In genomic region chr6:1702580-1703051, GRCh38 we compare ENCODE assay signal across 1 cellular context.
TF ChIP-seq lines count a peak whose summit lies in the region.

No MANE protein-coding gene starts in this region.

TF ChIP-seq in IMR-90, 13 proteins besides CTCF, POLR2A, EP300 and RAD21 (continued from another document):
- TF ChIP-seq, protein P1, sequence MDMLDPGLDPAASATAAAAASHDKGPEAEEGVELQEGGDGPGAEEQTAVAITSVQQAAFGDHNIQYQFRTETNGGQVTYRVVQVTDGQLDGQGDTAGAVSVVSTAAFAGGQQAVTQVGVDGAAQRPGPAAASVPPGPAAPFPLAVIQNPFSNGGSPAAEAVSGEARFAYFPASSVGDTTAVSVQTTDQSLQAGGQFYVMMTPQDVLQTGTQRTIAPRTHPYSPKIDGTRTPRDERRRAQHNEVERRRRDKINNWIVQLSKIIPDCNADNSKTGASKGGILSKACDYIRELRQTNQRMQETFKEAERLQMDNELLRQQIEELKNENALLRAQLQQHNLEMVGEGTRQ (IDR thresholded peaks at IDR 0.05; ENCODE audit: low read depth, low read length): no peak
- TF ChIP-seq SMC3 (IDR thresholded peaks at IDR 0.05; ENCODE audit: low read depth, low read length) (no peak), CHD1 (IDR thresholded peaks at IDR 0.05; ENCODE audit: low read depth, low read length) (no peak), CEBPB (IDR thresholded peaks at IDR 0.05; ENCODE audit: low read depth, low read length) (no peak), MAFK (IDR thresholded peaks at IDR 0.05; ENCODE audit: low read depth, low read length) (no peak), NFE2L2 (IDR thresholded peaks at IDR 0.05; ENCODE audit: low read depth, low read length) (no peak), FOS (IDR thresholded peaks at IDR 0.05; ENCODE audit: low read depth, low read length) (no peak)
- TF ChIP-seq, protein P2, sequence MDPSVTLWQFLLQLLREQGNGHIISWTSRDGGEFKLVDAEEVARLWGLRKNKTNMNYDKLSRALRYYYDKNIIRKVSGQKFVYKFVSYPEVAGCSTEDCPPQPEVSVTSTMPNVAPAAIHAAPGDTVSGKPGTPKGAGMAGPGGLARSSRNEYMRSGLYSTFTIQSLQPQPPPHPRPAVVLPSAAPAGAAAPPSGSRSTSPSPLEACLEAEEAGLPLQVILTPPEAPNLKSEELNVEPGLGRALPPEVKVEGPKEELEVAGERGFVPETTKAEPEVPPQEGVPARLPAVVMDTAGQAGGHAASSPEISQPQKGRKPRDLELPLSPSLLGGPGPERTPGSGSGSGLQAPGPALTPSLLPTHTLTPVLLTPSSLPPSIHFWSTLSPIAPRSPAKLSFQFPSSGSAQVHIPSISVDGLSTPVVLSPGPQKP (IDR thresholded peaks at IDR 0.05; ENCODE audit: borderline replicate concordance, low read depth, low read length): no peak
